8 cellular contexts compared by ENCODE assay signal in genomic region chr17:82098939-82099765, GRCh38. TPM values are rescaled to one million over a fixed set of nuclear protein-coding genes. Genes with fewer than 3 reads are reported as not detected.
A peak's percentile ranks its signal among the peaks of the same experiment; 100 is the strongest.
DNase-seq lines count a peak whose midpoint lies in the region; ATAC-seq and TF ChIP-seq lines count a peak whose summit lies in the region.

No MANE protein-coding gene starts in this region.

- no peak overlapping the region for H3K9ac ChIP-seq in parathyroid adenoma

- no peaks in the 10 kb centered on the region; the same call in 1 of the 2 replicates for H3K9me3 ChIP-seq in AG04450 (ENCODE audit: control insufficient read depth, insufficient read depth, low read length)
- no peaks in the 10 kb centered on the region for H3K9me3 ChIP-seq in parathyroid adenoma (ENCODE audit: control insufficient read depth, low read length)

- ATAC-seq in HG03103 (IDR thresholded peaks at IDR 0.05; ENCODE audit: low read depth, unreplicated experiment), result peak; percentile 20

- POLR2A ChIA-PET in AG04450 (lab: Yijun Ruan, JAX), result interaction anchor here (0.6 to 1.9 kb wide), 7 partner anchors 10 to 132 kb away, joined by 3 to 8 read pairs (median 4); partner anchors contain the start of genes CENPX, DCXR, GPS1 and LRRC45

- peaks cover 13% of the 10 kb centered on the region for H3K79me2 ChIP-seq in parathyroid adenoma

- peak overlapping the region; percentile 75 for H2AFZ ChIP-seq in parathyroid adenoma

- no peak for TF ChIP-seq CTCF in AG04450 (IDR thresholded peaks at IDR 0.05; ENCODE audit: low read depth, low read length)
- no peak for TF ChIP-seq CTCF in fibroblast of pulmonary artery (IDR thresholded peaks at IDR 0.05; ENCODE audit: low read length, missing control alignments)
- TF ChIP-seq CTCF in parathyroid adenoma (IDR thresholded peaks at IDR 0.05), result no peak

- no peaks in the 10 kb centered on the region for H3K36me3 ChIP-seq in parathyroid adenoma (ENCODE audit: control insufficient read depth, insufficient read depth, low read length)

- TF ChIP-seq POLR2A in GM18951 (IDR thresholded peaks at IDR 0.05; ENCODE audit: extremely low read depth, insufficient read depth, insufficient read length), result peak; percentile 50

- in situ Hi-C loops in GM18951 (cut with MboI; ENCODE audit: low sequenced_read_pairs, unreplicated experiment), result no loop called here

- peak overlapping the region; percentile 93 for H3K4me2 ChIP-seq in parathyroid adenoma (ENCODE audit: low read length)

- no peaks in the 10 kb centered on the region for H3K27me3 ChIP-seq in AG04450 (ENCODE audit: control insufficient read depth, insufficient read depth, low read length)
- H3K27me3 ChIP-seq in parathyroid adenoma (ENCODE audit: control insufficient read depth, insufficient read depth, low read length), result no peaks in the 10 kb centered on the region

- H3K27ac ChIP-seq in AG04450 (ENCODE audit: low read depth, low read length), result peak overlapping the region; percentile 31
- H3K27ac ChIP-seq in parathyroid adenoma, result peak overlapping the region; percentile 67

- peaks cover 31% of the 10 kb centered on the region for H3K4me1 ChIP-seq in parathyroid adenoma

- DNase-seq in AG04450 (ENCODE audit: low read depth, low spot score) (no peak), UCSD-AML1 (lab: John Stamatoyannopoulos, UW; ENCODE audit: unreplicated experiment) (peak; percentile 51), fibroblast of pulmonary artery (ENCODE audit: low read depth) (no peak), MV-4-11 (lab: John Stamatoyannopoulos, UW) (no peak), AG20443 (ENCODE audit: low spot score) (no peak)

- H3K4me3 ChIP-seq in AG04450 (ENCODE audit: low read depth, low read length) (peak overlapping the region; percentile 59), fibroblast of pulmonary artery (replicated peaks; ENCODE audit: low read depth, low read length) (peak overlapping the region; percentile 52), parathyroid adenoma (ENCODE audit: low read depth, low read length) (peak overlapping the region; percentile 57)

- CTCF ChIA-PET in AG04450 (lab: Charles Lee), result interaction anchor here (1.0 kb wide), 1 partner anchor 42 kb away, joined by 3 read pairs; no protein-coding TSS in a partner anchor

RNA-seq across cellular contexts. Expression of gene FASN, which starts 1.1 kb away (rescaled TPM):
- polyA plus RNA-seq in AG04450 (2011; rRNA removed), result 6.2 and 9.6 TPM in 2 replicates
- polyA minus RNA-seq in AG04450 (2011; rRNA and poly(A)+ RNA removed), result 12.3 and 14.5 TPM in 2 replicates

RNA-seq across cellular contexts. Expression of gene DUS1L, which starts 33.5 kb away (rescaled TPM):
- polyA plus RNA-seq in AG04450 (2011; rRNA removed), result 21.4 and 27.0 TPM in 2 replicates
- polyA minus RNA-seq in AG04450 (2011; rRNA and poly(A)+ RNA removed), result 14.5 and 14.8 TPM in 2 replicates

RNA-seq across cellular contexts. Expression of gene GPS1, which starts 47.5 kb away (rescaled TPM):
- 63.1 and 94.3 TPM in 2 replicates for polyA plus RNA-seq in AG04450 (2011; rRNA removed)
- 74.9 and 108 TPM in 2 replicates for polyA minus RNA-seq in AG04450 (2011; rRNA and poly(A)+ RNA removed)

RNA-seq across cellular contexts. Expression of gene RFNG, which starts 47.5 kb away (rescaled TPM):
- polyA plus RNA-seq in AG04450 (2011; rRNA removed), result 11.8 and 14.1 TPM in 2 replicates
- 19.4 and 25.1 TPM in 2 replicates for polyA minus RNA-seq in AG04450 (2011; rRNA and poly(A)+ RNA removed)
